ENCODE assay signal across 27 cellular contexts in the genomic region with DNA sequence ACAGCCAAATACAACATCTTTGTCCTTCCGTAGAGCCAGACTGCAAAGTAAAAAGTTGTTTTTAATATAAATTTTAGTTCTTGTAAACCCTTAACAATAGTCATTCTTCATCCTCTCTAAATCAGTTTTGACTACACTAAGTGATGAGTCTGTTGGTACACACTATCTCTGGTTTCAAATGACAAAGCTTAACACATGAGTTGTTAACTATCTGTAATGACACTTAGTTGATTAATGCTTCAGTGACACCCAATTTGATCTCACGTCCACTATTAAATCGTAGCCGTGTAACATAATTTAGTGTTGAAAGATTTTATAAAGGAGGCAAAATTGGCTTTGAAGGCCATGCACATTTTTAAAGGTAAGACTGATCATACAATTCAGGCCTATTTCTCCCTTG.
"Had no signal": no experiment of that assay in that cellular context is flagged by ENCODE, and none has a peak within 500 bp of the region (broad histone marks: within the 10 kb centered on the region; RNA-seq: fewer than 3 reads in every experiment).

No MANE protein-coding gene starts in this region.

- H3K27ac ChIP-seq: stomach, suprapubic skin, testis, thoracic aorta, thyroid gland, tibial artery, tibial nerve, transverse colon, upper lobe of left lung, upper lobe of right lung, uterus, vagina had no signal

- H3K27me3 ChIP-seq: stomach, suprapubic skin, testis, thyroid gland, tibial artery, tibial nerve, transverse colon, upper lobe of left lung, upper lobe of right lung, uterus, vagina had no signal

- H3K4me1 ChIP-seq: testis, thyroid gland, upper lobe of left lung, upper lobe of right lung had no signal

- H3K9me3 ChIP-seq: stomach, suprapubic skin, testis, thoracic aorta, thyroid gland, tibial artery, tibial nerve, transverse colon, upper lobe of left lung, upper lobe of right lung, uterus, vagina had no signal

- DNase-seq: stimulated activated CD4-positive, alpha-beta T cell treated with anti-CD3 and anti-CD28 coated beads, Interleukin-2, amount 100 ng/mL, for 48 hours; stimulated activated CD4-positive, alpha-beta T cell treated with anti-CD3 and anti-CD28 coated beads, Interleukin-4, amount 100 ng/mL, for 1 hour; stimulated activated CD4-positive, alpha-beta T cell treated with anti-CD3 and anti-CD28 coated beads, Interleukin-4, amount 100 ng/mL, for 24 hours; stimulated activated CD4-positive, alpha-beta T cell treated with anti-CD3 and anti-CD28 coated beads, Interleukin-4, amount 100 ng/mL, for 4 hours; stimulated activated CD8-positive, alpha-beta memory T cell treated with anti-CD3 and anti-CD28 coated beads, Interleukin-4, amount 100 ng/mL, for 48 hours; stimulated activated naive B cell treated with anti-CD40 and anti-IgM and Interleukin-4, amounts not matched to agents 10 μg/mL and 1 μg/mL and 100 μg/mL, for 72 hours; stimulated activated naive CD4-positive, alpha-beta T cell; stimulated activated naive CD4-positive, alpha-beta T cell treated with Interleukin-2 at 50 U/mL for 16 hours; stimulated activated naive CD8-positive, alpha-beta T cell treated with anti-CD3 and anti-CD28 coated beads, Interleukin-15, amount 100 ng/mL, for 72 hours; stimulated activated naive CD8-positive, alpha-beta T cell treated with anti-CD3 and anti-CD28 coated beads, Interleukin-15, Interleukin-2, amounts not matched to agents 100 U/mL and 50 U/mL, for 24 hours; stomach; substantia nigra; testis; thyroid gland; tibial artery; transverse colon; trophoblast cell; upper lobe of left lung; upper lobe of right lung; uterus had no signal

- H3K36me3 ChIP-seq: stomach, suprapubic skin, thoracic aorta, thyroid gland, tibial artery, tibial nerve, transverse colon, upper lobe of left lung, upper lobe of right lung, uterus, vagina had no signal

- ATAC-seq: stimulated activated effector memory CD8-positive, alpha-beta T cell treated with anti-CD3 and anti-CD28 coated beads, Interleukin-12 subunit alpha, Interleukin-12 subunit beta, amount 100 ng/mL, for 72 hours; stimulated activated memory B cell treated with anti-CD40 and anti-IgM and Interleukin-4, amounts not matched to agents 10 μg/mL and 1 μg/mL and 100 μg/mL, for 72 hours; stimulated activated naive B cell treated with anti-CD40 and anti-IgM and Interleukin-4, amounts not matched to agents 10 μg/mL and 1 μg/mL and 100 μg/mL, for 72 hours; stimulated activated naive CD8-positive, alpha-beta T cell treated with anti-CD3 and anti-CD28 coated beads, Interleukin-15, amount 100 ng/mL, for 72 hours; stimulated activated naive CD8-positive, alpha-beta T cell treated with anti-CD3 and anti-CD28 coated beads, Interleukin-15, Interleukin-2, amounts not matched to agents 100 U/mL and 50 U/mL, for 24 hours; upper lobe of right lung had no signal

- FAIRE-seq: urothelium cell line had no signal

- H3K4me3 ChIP-seq: stomach, suprapubic skin, testis, thoracic aorta, thyroid gland, tibial artery, tibial nerve, transverse colon, upper lobe of left lung, upper lobe of right lung, uterus, vagina had no signal
